In genomic region chr6:166512567-166512966, GRCh38 we compare ENCODE assay signal across 8 cellular contexts.
DNase-seq lines count a peak whose midpoint lies in the region; ATAC-seq lines count a peak whose summit lies in the region.

No MANE protein-coding gene starts in this region.

- peak; percentile 75 to 86 for ATAC-seq in CD4-positive, CD25-positive, alpha-beta regulatory T cell (ENCODE audit: low read depth in 2 of 2)
- ATAC-seq in GM19397 (IDR thresholded peaks at IDR 0.05; ENCODE audit: unreplicated experiment) (peak; percentile 85), HG03432 (IDR thresholded peaks at IDR 0.05; ENCODE audit: unreplicated experiment) (peak; percentile 97)

- H4K12ac ChIP-seq in trophoblast cell (ENCODE audit: low read depth, low read length), result no peak overlapping the region

- no peaks in the 10 kb centered on the region for H3K79me1 ChIP-seq in trophoblast cell (ENCODE audit: low read length)

- H3K36me3 Mint-ChIP-seq in CD4-positive, CD25-positive, alpha-beta regulatory T cell, result peaks cover 16% of the 10 kb centered on the region

- no peak overlapping the region for H2AK5ac ChIP-seq in trophoblast cell (ENCODE audit: low read length)

- no peak overlapping the region for H2BK120ac ChIP-seq in trophoblast cell (ENCODE audit: insufficient read depth, low read length, poor library complexity)

- peak overlapping the region; percentile 26 to 74 (median 48) for H3K27ac Mint-ChIP-seq in CD4-positive, CD25-positive, alpha-beta regulatory T cell

- H3K27ac ChIP-seq in CD4-positive, CD25-positive, alpha-beta regulatory T cell (ENCODE audit: insufficient read depth, low read length, poor library complexity, severe bottlenecking), result no peak overlapping the region
- no peak overlapping the region for H3K27ac ChIP-seq in trophoblast cell (ENCODE audit: low read depth, low read length)

- H3K36me3 ChIP-seq in CD4-positive, CD25-positive, alpha-beta regulatory T cell (ENCODE audit: control insufficient read depth, insufficient read depth, low read length), result no peaks in the 10 kb centered on the region
- peaks cover 5 to 7% of the 10 kb centered on the region in 2 experiments for H3K36me3 ChIP-seq in trophoblast cell (ENCODE audit: control insufficient read depth in 1 of 2, insufficient read depth in 2 of 2, low read length in 2 of 2)

- no peaks in the 10 kb centered on the region for H3K27me3 Mint-ChIP-seq in CD4-positive, CD25-positive, alpha-beta regulatory T cell

- H4K8ac ChIP-seq in trophoblast cell (ENCODE audit: low read depth, low read length), result no peak overlapping the region

- H3K4ac ChIP-seq in trophoblast cell (ENCODE audit: low read depth, low read length), result no peak overlapping the region

- H3K23ac ChIP-seq in trophoblast cell (ENCODE audit: low read length), result no peak overlapping the region

- no peak overlapping the region for H3K4me2 ChIP-seq in trophoblast cell (ENCODE audit: low read length)

- peak in 2 of 3 donors; percentile 44 to 72 for DNase-seq in CD4-positive, CD25-positive, alpha-beta regulatory T cell
- DNase-seq in activated naive CD4-positive, alpha-beta T cell treated with Interleukin-2 at 50 U/mL for 16 hours, result peak; percentile 51
- no peak for DNase-seq in NCI-H2029 treated with DMSO at 0.1 percent for 48 hours (lab: John Stamatoyannopoulos, UW)
- no peak for DNase-seq in NCI-H1105 (lab: John Stamatoyannopoulos, UW)
- DNase-seq in trophoblast cell, result no peak
- no peak for DNase-seq in iPS-NIHi11 (ENCODE audit: low spot score)

- H3K9me3 ChIP-seq in CD4-positive, CD25-positive, alpha-beta regulatory T cell (ENCODE audit: control insufficient read depth in 2 of 2, low read length in 2 of 2), result no peaks in the 10 kb centered on the region
- peaks cover 3% of the 10 kb centered on the region for H3K9me3 ChIP-seq in trophoblast cell (ENCODE audit: insufficient read depth, low read depth, low read length)

- no peak overlapping the region for H2BK5ac ChIP-seq in trophoblast cell (ENCODE audit: low read depth, low read length, poor library complexity)

- WGBS in trophoblast cell (ENCODE audit: extremely low coverage, insufficient coverage, insufficient read length), result no CpG with 5 or more reads among the region's 8 CpGs

- no peak overlapping the region for H3K14ac ChIP-seq in trophoblast cell (ENCODE audit: low read length)

- H4K91ac ChIP-seq in trophoblast cell (ENCODE audit: low read depth, low read length), result no peak overlapping the region

- H3K4me1 ChIP-seq in CD4-positive, CD25-positive, alpha-beta regulatory T cell (ENCODE audit: control insufficient read depth, insufficient read depth, low read length, poor library complexity, severe bottlenecking), result no peaks in the 10 kb centered on the region
- no peaks in the 10 kb centered on the region for H3K4me1 ChIP-seq in trophoblast cell (ENCODE audit: control insufficient read depth in 1 of 2, insufficient read depth in 2 of 2, low read length in 2 of 2)

- H3K4me3 ChIP-seq in CD4-positive, CD25-positive, alpha-beta regulatory T cell (ENCODE audit: low read depth, low read length), result no peak overlapping the region
- no peak overlapping the region for H3K4me3 ChIP-seq in trophoblast cell (ENCODE audit: low read depth, low read length)

- H2AFZ ChIP-seq in trophoblast cell (ENCODE audit: insufficient read depth, low read length, poor library complexity), result no peak overlapping the region

- H3K27me3 ChIP-seq in CD4-positive, CD25-positive, alpha-beta regulatory T cell (ENCODE audit: control insufficient read depth, insufficient read depth, low read length), result no peaks in the 10 kb centered on the region
- no peaks in the 10 kb centered on the region for H3K27me3 ChIP-seq in trophoblast cell (ENCODE audit: insufficient read depth, low read length)

- H3K4me3 Mint-ChIP-seq in CD4-positive, CD25-positive, alpha-beta regulatory T cell, result peak overlapping the region in 1 of 4 donors; percentile 38

- no peak overlapping the region for H3K18ac ChIP-seq in trophoblast cell (ENCODE audit: low read length)

- no peaks in the 10 kb centered on the region for H3K79me2 ChIP-seq in trophoblast cell (ENCODE audit: control insufficient read depth, insufficient read depth, low read length, poor library complexity)

- no peak overlapping the region for H2BK12ac ChIP-seq in trophoblast cell (ENCODE audit: low read length)

- no peak overlapping the region for H3K9ac ChIP-seq in trophoblast cell (ENCODE audit: low read length)

- H3K4me1 Mint-ChIP-seq in CD4-positive, CD25-positive, alpha-beta regulatory T cell, result peaks cover 5 to 18% (median 13%) of the 10 kb centered on the region in 4 donors

- H3K9me3 Mint-ChIP-seq in CD4-positive, CD25-positive, alpha-beta regulatory T cell, result peaks cover 0 to under 1% (median 0%) of the 10 kb centered on the region in 7 donors

Comparison
In these comparisons a context has a peak if more than half of its experiments do, and no peak if none do; other contexts are left out.
1. DNase-seq: peak in CD4-positive, CD25-positive, alpha-beta regulatory T cell (2 of 3) and activated naive CD4-positive, alpha-beta T cell treated with Interleukin-2 at 50 U/mL for 16 hours (single experiment); none in NCI-H2029 treated with DMSO at 0.1 percent for 48 hours (single experiment), NCI-H1105 (single experiment), trophoblast cell (0 of 2) and iPS-NIHi11 (single experiment).
2. Peak in every context shown above with its lines, with median percentiles within 50 percentile points of each other: ATAC-seq.